8 cellular contexts compared by ENCODE assay signal in genomic region chr12:121804417-121805111, GRCh38. TPM values are rescaled to one million over a fixed set of nuclear protein-coding genes. Genes with fewer than 3 reads are reported as not detected.
DNase-seq lines count a peak whose midpoint lies in the region; ATAC-seq and TF ChIP-seq lines count a peak whose summit lies in the region.

No MANE protein-coding gene starts in this region.

- H3K9me3 Mint-ChIP-seq in CD4-positive, CD25-positive, alpha-beta regulatory T cell, result no peaks in the 10 kb centered on the region

- no peak overlapping the region for H3K9ac ChIP-seq in HUES48 (ENCODE audit: low read depth, low read length)

- H3K27me3 Mint-ChIP-seq in CD4-positive, CD25-positive, alpha-beta regulatory T cell, result peaks cover 12% of the 10 kb centered on the region

- intact Hi-C loops in tibial artery (cut with DNase I; ENCODE audit: low total_unique reads), result no loop called here

- ATAC-seq in CD4-positive, CD25-positive, alpha-beta regulatory T cell (ENCODE audit: low read depth in 2 of 2), result no peak
- ATAC-seq in GM19328 (IDR thresholded peaks at IDR 0.05; ENCODE audit: unreplicated experiment), result no peak

- peaks cover 50% of the 10 kb centered on the region for H3K4me1 ChIP-seq in CD4-positive, CD25-positive, alpha-beta regulatory T cell (ENCODE audit: control insufficient read depth, insufficient read depth, low read length, poor library complexity, severe bottlenecking)
- H3K4me1 ChIP-seq in HUES48 (ENCODE audit: control insufficient read depth, insufficient read depth, low read length) (peaks cover 18% of the 10 kb centered on the region), ectodermal cell (ENCODE audit: control insufficient read depth, insufficient read depth, low read length) (peaks cover 11% of the 10 kb centered on the region), tibial artery (peaks cover 0 to 29% (median 25%) of the 10 kb centered on the region in 4 donors)

- peaks cover 24% of the 10 kb centered on the region for H3K36me3 Mint-ChIP-seq in CD4-positive, CD25-positive, alpha-beta regulatory T cell

- H3K27ac Mint-ChIP-seq in CD4-positive, CD25-positive, alpha-beta regulatory T cell, result peak overlapping the region; percentile 89 to 98 (median 92)

- H3K36me3 ChIP-seq in CD4-positive, CD25-positive, alpha-beta regulatory T cell (ENCODE audit: control insufficient read depth, insufficient read depth, low read length), result peaks cover 21% of the 10 kb centered on the region
- H3K36me3 ChIP-seq in HUES48 (ENCODE audit: control insufficient read depth, insufficient read depth, low read length) (peaks cover 30% of the 10 kb centered on the region), ectodermal cell (ENCODE audit: control insufficient read depth, insufficient read depth, low read length) (peaks cover 5% of the 10 kb centered on the region), tibial artery (peaks cover 3 to 24% (median 22%) of the 10 kb centered on the region in 3 donors)

- H3K4me3 Mint-ChIP-seq in CD4-positive, CD25-positive, alpha-beta regulatory T cell, result peak overlapping the region; percentile 91 to 98 (median 96)

- H3K4me3 ChIP-seq in CD4-positive, CD25-positive, alpha-beta regulatory T cell (ENCODE audit: low read depth, low read length), result peak overlapping the region; percentile 41
- peak overlapping the region; percentile 86 for H3K4me3 ChIP-seq in HUES48 (ENCODE audit: low read depth, low read length)
- H3K4me3 ChIP-seq in ectodermal cell (ENCODE audit: insufficient read depth, low read depth, low read length), result peak overlapping the region; percentile 93
- H3K4me3 ChIP-seq in tibial artery, result peak overlapping the region; percentile 90 to 91

- no peaks in the 10 kb centered on the region for H3K9me3 ChIP-seq in CD4-positive, CD25-positive, alpha-beta regulatory T cell (ENCODE audit: control insufficient read depth in 2 of 2, low read length in 2 of 2)
- H3K9me3 ChIP-seq in HUES48 (ENCODE audit: control insufficient read depth, insufficient read depth, low read length), result no peaks in the 10 kb centered on the region
- no peaks in the 10 kb centered on the region for H3K9me3 ChIP-seq in ectodermal cell (ENCODE audit: control insufficient read depth, low read length)
- no peaks in the 10 kb centered on the region for H3K9me3 ChIP-seq in tibial artery

- H3K27ac ChIP-seq in CD4-positive, CD25-positive, alpha-beta regulatory T cell (ENCODE audit: insufficient read depth, low read length, poor library complexity, severe bottlenecking), result peak overlapping the region; percentile 73
- H3K27ac ChIP-seq in HUES48 (ENCODE audit: low read depth, low read length) (no peak overlapping the region), ectodermal cell (ENCODE audit: insufficient read depth, low read depth, low read length, poor library complexity, severe bottlenecking) (no peak overlapping the region), tibial artery (peak overlapping the region; percentile 100)

- 0 to 1% methylated on average over 63 of the region's 63 CpGs for WGBS in ectodermal cell, 2 experiments

- no peaks in the 10 kb centered on the region for H3K27me3 ChIP-seq in CD4-positive, CD25-positive, alpha-beta regulatory T cell (ENCODE audit: control insufficient read depth, insufficient read depth, low read length)
- no peaks in the 10 kb centered on the region for H3K27me3 ChIP-seq in HUES48 (ENCODE audit: control insufficient read depth, insufficient read depth, low read length)
- H3K27me3 ChIP-seq in ectodermal cell (ENCODE audit: control insufficient read depth, insufficient read depth, low read length, poor library complexity, severe bottlenecking), result no peaks in the 10 kb centered on the region
- H3K27me3 ChIP-seq in tibial artery, result no peaks in the 10 kb centered on the region

- TF ChIP-seq CTCF in tibial artery (IDR thresholded peaks at IDR 0.05), result peak in 1 of 2 experiments; percentile 10

- peak; percentile 54 to 72 (median 57) for DNase-seq in CD4-positive, CD25-positive, alpha-beta regulatory T cell
- DNase-seq in activated CD4-positive, CD25-positive, alpha-beta regulatory T cell treated with anti-CD3 and anti-CD28 coated beads, Interleukin-2, amount 50 U/mL, for 16 hours (ENCODE audit: low read depth, low spot score), result peak; percentile 33
- peak; percentile 63 for DNase-seq in midbrain (lab: John Stamatoyannopoulos, UW)
- peak in 1 of 2 donors; percentile 73 for DNase-seq in tibial artery
- no peak for DNase-seq in HuH-7.5 (ENCODE audit: low spot score)

- peaks cover 5 to 43% (median 26%) of the 10 kb centered on the region in 4 donors for H3K4me1 Mint-ChIP-seq in CD4-positive, CD25-positive, alpha-beta regulatory T cell

RNA-seq across cellular contexts. Expression of gene SETD1B, which starts 0.8 kb away (rescaled TPM):
- 118 TPM for total RNA-seq in CD4-positive, CD25-positive, alpha-beta regulatory T cell
- 1 to 10 TPM; 1.2 to 2.0 (median 1.5) TPM for polyA plus RNA-seq in CD4-positive, CD25-positive, alpha-beta regulatory T cell
- 15.0 TPM for polyA plus RNA-seq in ectodermal cell (2013, experiment 1 of 4)
- 17.0 TPM for polyA plus RNA-seq in ectodermal cell (2013, experiment 2 of 4)
- polyA plus RNA-seq in ectodermal cell (2013, experiment 3 of 4), result 13.2 TPM
- 15.1 TPM for polyA plus RNA-seq in ectodermal cell (2013, experiment 4 of 4)

RNA-seq across cellular contexts. Expression of gene RHOF, which starts 11.1 kb away (rescaled TPM):
- 149 TPM for total RNA-seq in CD4-positive, CD25-positive, alpha-beta regulatory T cell
- 100 to 1,000 TPM in 1 of 4 donors, 10 to 100 TPM in 3; 80.4 to 100 (median 92.0) TPM for polyA plus RNA-seq in CD4-positive, CD25-positive, alpha-beta regulatory T cell
- 26.7 TPM for polyA plus RNA-seq in ectodermal cell (2013, experiment 1 of 4)
- 27.0 TPM for polyA plus RNA-seq in ectodermal cell (2013, experiment 2 of 4)
- 19.1 TPM for polyA plus RNA-seq in ectodermal cell (2013, experiment 3 of 4)
- polyA plus RNA-seq in ectodermal cell (2013, experiment 4 of 4), result 22.4 TPM

RNA-seq across cellular contexts. Expression of gene HPD, which starts 54.1 kb away (rescaled TPM):
- total RNA-seq in CD4-positive, CD25-positive, alpha-beta regulatory T cell, result not detected
- not detected for polyA plus RNA-seq in CD4-positive, CD25-positive, alpha-beta regulatory T cell
- polyA plus RNA-seq in ectodermal cell (2013, experiment 1 of 4), result not detected
- polyA plus RNA-seq in ectodermal cell (2013, experiment 2 of 4), result not detected
- 0.32 TPM for polyA plus RNA-seq in ectodermal cell (2013, experiment 3 of 4)
- polyA plus RNA-seq in ectodermal cell (2013, experiment 4 of 4), result not detected

Comparison
In these comparisons a context has a peak if more than half of its experiments do, and no peak if none do; other contexts are left out.
1. H3K27ac ChIP-seq: peak in CD4-positive, CD25-positive, alpha-beta regulatory T cell (single experiment) and tibial artery (2 of 2); none in HUES48 (single experiment) and ectodermal cell (single experiment).
2. H3K4me3 ChIP-seq: peak in every context shown above with its lines; median percentile 93 in ectodermal cell; 90 in tibial artery; 86 in HUES48; 41 in CD4-positive, CD25-positive, alpha-beta regulatory T cell.